8 cellular contexts compared by ENCODE assay signal in genomic region chr15:29268706-29269484, GRCh38. TPM values are rescaled to one million over a fixed set of nuclear protein-coding genes. Genes with fewer than 3 reads are reported as not detected.
DNase-seq lines count a peak whose midpoint lies in the region; ATAC-seq and TF ChIP-seq lines count a peak whose summit lies in the region.

No MANE protein-coding gene starts in this region.

- peaks cover 32 to 56% (median 41%) of the 10 kb centered on the region in 10 experiments for H3K4me1 ChIP-seq in BLaER1 treated with 17β-estradiol and CSF1 and Interleukin-3, amounts not matched to agents 10 nM and 100 nM
- H3K4me1 ChIP-seq in body of pancreas (peaks cover 30% of the 10 kb centered on the region), spleen (peaks cover 27 to 51% (median 32%) of the 10 kb centered on the region in 6 donors)

- TF ChIP-seq POLR2A in body of pancreas (IDR thresholded peaks at IDR 0.05): no peak
- TF ChIP-seq POLR2A in spleen (IDR thresholded peaks at IDR 0.05): no peak

- intact Hi-C loops in body of pancreas (cut with DNase I) (no loop called here), spleen (cut with DNase I; ENCODE audit: low total_unique reads) (no loop called here)

- peak overlapping the region; percentile 90 to 99 (median 96) for H3K4me2 ChIP-seq in BLaER1 treated with 17β-estradiol and CSF1 and Interleukin-3, amounts not matched to agents 10 nM and 100 nM

- DNase-seq in T-helper 9 cell (peak; percentile 25), body of pancreas (peak; percentile 24 to 32 (median 32)), iPS-NIHi11 (ENCODE audit: low spot score) (peak; percentile 13), spleen (peak; percentile 78), NCI-H146 (lab: John Stamatoyannopoulos, UW) (no peak)

- peak overlapping the region; percentile 79 to 95 (median 89) for H3K27ac ChIP-seq in BLaER1 treated with 17β-estradiol and CSF1 and Interleukin-3, amounts not matched to agents 10 nM and 100 nM
- H3K27ac ChIP-seq in body of pancreas (peak overlapping the region; percentile 44 to 91 (median 84)), spleen (peak overlapping the region; percentile 82 to 96 (median 94))

- WGBS in body of pancreas, 2 donors: 4 to 16% methylated on average over 14 to 35 of the region's 35 CpGs
- 4 to 14% (median 6%) methylated on average over 31 to 35 of the region's 35 CpGs for WGBS in spleen, 5 donors

- no peaks in the 10 kb centered on the region for H3K27me3 ChIP-seq in BLaER1 treated with 17β-estradiol and CSF1 and Interleukin-3, amounts not matched to agents 10 nM and 100 nM
- H3K27me3 ChIP-seq in body of pancreas (no peaks in the 10 kb centered on the region), spleen (replicated peaks in 1 of 7) (no peaks in the 10 kb centered on the region)

- TF ChIP-seq CTCF in body of pancreas (IDR thresholded peaks at IDR 0.05): no peak
- no peak for TF ChIP-seq CTCF in spleen (IDR thresholded peaks at IDR 0.05 in 8 of 11, conservative IDR thresholded peaks at IDR 0.05 in 3 of 11)

- ATAC-seq in GM19397 (IDR thresholded peaks at IDR 0.05; ENCODE audit: unreplicated experiment) (peak; percentile 20), HG03521 (IDR thresholded peaks at IDR 0.05; ENCODE audit: unreplicated experiment) (peak; percentile 23), body of pancreas (peak; percentile 47)

- H3K9ac ChIP-seq in BLaER1 treated with 17β-estradiol and CSF1 and Interleukin-3, amounts not matched to agents 10 nM and 100 nM: peak overlapping the region; percentile 78 to 95 (median 92)

- H3K4me3 ChIP-seq in BLaER1 treated with 17β-estradiol and CSF1 and Interleukin-3, amounts not matched to agents 10 nM and 100 nM: peak overlapping the region; percentile 73 to 97 (median 86)
- H3K4me3 ChIP-seq in body of pancreas (peak overlapping the region; percentile 37 to 88), spleen (peak overlapping the region; percentile 56 to 78 (median 72))

- no peaks in the 10 kb centered on the region for H3K36me3 ChIP-seq in BLaER1 treated with 17β-estradiol and CSF1 and Interleukin-3, amounts not matched to agents 10 nM and 100 nM
- no peaks in the 10 kb centered on the region for H3K36me3 ChIP-seq in body of pancreas (replicated peaks in 1 of 2; ENCODE audit: insufficient read depth in 1 of 2, low read depth in 2 of 2)
- peaks cover 0 to 4% (median 0%) of the 10 kb centered on the region in 6 donors for H3K36me3 ChIP-seq in spleen

- H3K9me3 ChIP-seq in BLaER1 treated with 17β-estradiol and CSF1 and Interleukin-3, amounts not matched to agents 10 nM and 100 nM (replicated peaks in 1 of 11): no peaks in the 10 kb centered on the region
- H3K9me3 ChIP-seq in body of pancreas (no peaks in the 10 kb centered on the region), spleen (no peaks in the 10 kb centered on the region)

- H4K20me1 ChIP-seq in BLaER1 treated with 17β-estradiol and CSF1 and Interleukin-3, amounts not matched to agents 10 nM and 100 nM: peaks cover 4 to 33% (median 23%) of the 10 kb centered on the region in 11 experiments; a peak in 18 of 22 replicates

RNA-seq across cellular contexts. Expression of gene NSMCE3, which starts 0.7 kb away (rescaled TPM):
- total RNA-seq in body of pancreas (1 to 10 TPM; 6.2 to 6.9 TPM), spleen (10 to 100 TPM in 2 of 7 donors, 1 to 10 TPM in 5; 6.5 to 10.8 (median 9.3) TPM)
- 1 to 10 TPM; 9.4 to 10.0 (median 9.7) TPM for polyA plus RNA-seq in spleen
